26 cellular contexts compared by ENCODE assay signal in genomic region chr3:29711255-29711771, GRCh38.
DNase-seq lines count a peak whose midpoint lies in the region; ATAC-seq and TF ChIP-seq lines count a peak whose summit lies in the region.
"Had no signal": no experiment of that assay in that cellular context is flagged by ENCODE, and none has a peak within 500 bp of the region (broad histone marks: within the 10 kb centered on the region; RNA-seq: fewer than 3 reads in every experiment).

No MANE protein-coding gene starts in this region.

- DNase-seq in coronary artery (ENCODE audit: low spot score) (no peak), left cardiac atrium (no peak), psoas muscle (no peak), transverse colon (no peak), glomerular visceral epithelial cell (ENCODE audit: extremely low spot score) (no peak)
- DNase-seq: activated CD4-positive, alpha-beta T cell treated with anti-CD3 and anti-CD28 coated beads, Interleukin-2, amount 50 U/mL, for 1 hour; activated CD8-positive, alpha-beta memory T cell treated with anti-CD3 and anti-CD28 coated beads, Interleukin-2, amount 10 ng/mL, durations not matched to agents 7 days and 5 days; activated naive CD4-positive, alpha-beta T cell treated with anti-CD3 and anti-CD28 coated beads, Interleukin-2, amount 10 ng/mL, durations not matched to agents 7 days and 5 days; DND-41; dorsolateral prefrontal cortex; foreskin keratinocyte; HCEC 1CT; mucosa of descending colon; NCI-H1105; NCI-H2029 treated with DMSO at 0.1 percent for 48 hours; NCI-H446; T1000 had no signal

- H3K4me3 ChIP-seq in coronary artery = no peak overlapping the region
- no peak overlapping the region for H3K4me3 ChIP-seq in psoas muscle
- H3K4me3 ChIP-seq in transverse colon = no peak overlapping the region
- H3K4me3 ChIP-seq: dorsolateral prefrontal cortex, lung, mucosa of descending colon, prostate gland, smooth muscle cell, suprapubic skin had no signal

- H3K36me3 ChIP-seq in psoas muscle (ENCODE audit: insufficient read depth in 1 of 2, low read depth in 1 of 2) (no peaks in the 10 kb centered on the region), transverse colon (no peaks in the 10 kb centered on the region)
- H3K36me3 ChIP-seq: prostate gland, suprapubic skin had no signal

- intact Hi-C loops in left cardiac atrium (cut with DNase I) (no loop called here), psoas muscle (cut with DNase I) (no loop called here), transverse colon (cut with DNase I; ENCODE audit: low total_unique reads) (no loop called here)

- in situ Hi-C loops in transverse colon (cut with MboI; ENCODE audit: low pct_ligation_motif_present in 1 of 4, low pct_unique_long_range_greater_than_20kb in 1 of 4, low sequenced_read_pairs in 3 of 4) = no loop called here

- H3K9me3 ChIP-seq in psoas muscle (no peaks in the 10 kb centered on the region), transverse colon (no peaks in the 10 kb centered on the region)
- H3K9me3 ChIP-seq: mucosa of descending colon, prostate gland, suprapubic skin had no signal

- H3K4me1 ChIP-seq in psoas muscle (peaks cover 12% of the 10 kb centered on the region), transverse colon (no peaks in the 10 kb centered on the region)
- H3K4me1 ChIP-seq: foreskin keratinocyte, prostate gland, suprapubic skin had no signal

- no peak for TF ChIP-seq POLR2A in transverse colon (IDR thresholded peaks at IDR 0.05)

- no peak for TF ChIP-seq EP300 in transverse colon (IDR thresholded peaks at IDR 0.05; ENCODE audit: low read depth)

- H3K27ac ChIP-seq in coronary artery (peak overlapping the region; percentile 34 to 71), psoas muscle (no peak overlapping the region), transverse colon (peak overlapping the region in 3 of 4 donors; percentile 11 to 41 (median 40))
- H3K27ac ChIP-seq: C4-2B, dorsolateral prefrontal cortex, foreskin keratinocyte, prostate gland, suprapubic skin had no signal

- H3K27me3 ChIP-seq in psoas muscle (ENCODE audit: insufficient read depth in 3 of 3, low read length in 2 of 3) (no peaks in the 10 kb centered on the region), transverse colon (no peaks in the 10 kb centered on the region)
- H3K27me3 ChIP-seq: dorsolateral prefrontal cortex, foreskin keratinocyte, suprapubic skin had no signal

- TF ChIP-seq CTCF in coronary artery (IDR thresholded peaks at IDR 0.05) (no peak), psoas muscle (IDR thresholded peaks at IDR 0.05) (no peak), transverse colon (IDR thresholded peaks at IDR 0.05) (no peak)

- ATAC-seq in left cardiac atrium = peak; percentile 70 to 74
- ATAC-seq in psoas muscle = peak in 3 of 4 donors; percentile 46 to 59 (median 48)
- ATAC-seq in HG02678 (IDR thresholded peaks at IDR 0.05; ENCODE audit: unreplicated experiment) = no peak
- ATAC-seq in GM18868 (IDR thresholded peaks at IDR 0.05; ENCODE audit: unreplicated experiment) = no peak
- ATAC-seq in GM21717 (IDR thresholded peaks at IDR 0.05; ENCODE audit: unreplicated experiment) = no peak
- ATAC-seq: activated CD8-positive, alpha-beta memory T cell treated with anti-CD3 and anti-CD28 coated beads, Interleukin-2, amount 10 ng/mL, durations not matched to agents 7 days and 5 days; foreskin keratinocyte; mucosa of descending colon; stimulated activated effector memory CD8-positive, alpha-beta T cell treated with anti-CD3 and anti-CD28 coated beads, Interleukin-12 subunit alpha, Interleukin-12 subunit beta, amount 100 ng/mL, for 72 hours had no signal

- WGBS in psoas muscle, 3 donors = 22 to 40% (median 24%) methylated on average over 3 of the region's 3 CpGs
- 67 to 80% methylated on average over 1 to 3 of the region's 3 CpGs for WGBS in transverse colon (ENCODE audit: low coverage in 1 of 2), 2 donors

Comparison
In these comparisons a context has a peak if more than half of its experiments do, and no peak if none do; other contexts are left out.
1. ATAC-seq: peak in left cardiac atrium (2 of 2) and psoas muscle (3 of 4); none in HG02678 (single experiment), GM18868 (single experiment) and GM21717 (single experiment).